8 cellular contexts compared by ENCODE assay signal in genomic region chr21:15735931-15736330, GRCh38. TPM values are rescaled to one million over a fixed set of nuclear protein-coding genes. Genes with fewer than 3 reads are reported as not detected.
DNase-seq lines count a peak whose midpoint lies in the region; ATAC-seq, FAIRE-seq and TF ChIP-seq lines count a peak whose summit lies in the region.
"Not testable (repeated sequence)": the region's sequence is repeated elsewhere in the genome, so short reads cannot be mapped to it uniquely, and the experiment has no call there.

No MANE protein-coding gene starts in this region.

- not testable (repeated sequence) for H3K23ac ChIP-seq in H1 (ENCODE audit: insufficient read length)

- not testable (repeated sequence) for H3K18ac ChIP-seq in H1 (ENCODE audit: extremely low read depth, low read length)

- H2BK12ac ChIP-seq in H1 (ENCODE audit: low read depth, low read length), result not testable (repeated sequence)

- not testable (repeated sequence) for H2BK5ac ChIP-seq in H1 (ENCODE audit: low read depth, low read length)

- H3K27ac ChIP-seq in A673 (ENCODE audit: low read depth, low read length, poor library complexity, severe bottlenecking) (peak overlapping the region; percentile 7), GM23338 (ENCODE audit: low read depth) (0 out of 2 replicates have a peak overlapping the region, but pooled peaks have one; percentile 39), VCaP (peak overlapping the region; percentile 3; the same call in 1 of the 2 replicates), psoas muscle (peak overlapping the region; percentile 26)
- H3K27ac ChIP-seq in H1 (ENCODE audit: low read depth, low read length), result not testable (repeated sequence)

- not testable (repeated sequence) for TF ChIP-seq EP300 in H1 (IDR thresholded peaks at IDR 0.05; ENCODE audit: borderline replicate concordance in 1 of 2, low read depth in 2 of 2, low read length in 2 of 2)

- not testable (repeated sequence) for H3K79me1 ChIP-seq in H1 (ENCODE audit: low read depth, low read length)

- not testable (repeated sequence) for H4K8ac ChIP-seq in H1 (ENCODE audit: extremely low read depth, insufficient read depth, low read length)

- H3K4me3 Mint-ChIP-seq in GM23338, result peak overlapping the region; percentile 53
- peak overlapping the region; percentile 53 for H3K4me3 Mint-ChIP-seq in activated naive CD8-positive, alpha-beta T cell treated with anti-CD3 and anti-CD28 coated beads for 36 hours
- H3K4me3 Mint-ChIP-seq in immature natural killer cell, result peak overlapping the region; percentile 38 to 70 (median 54)

- H3K14ac ChIP-seq in H1 (ENCODE audit: insufficient read length), result not testable (repeated sequence)

- H2AK5ac ChIP-seq in H1 (ENCODE audit: low read depth, low read length), result not testable (repeated sequence)

- not testable (repeated sequence) for TF ChIP-seq CTCF in A673 (conservative IDR thresholded peaks at IDR 0.05; ENCODE audit: low read depth, low read length); GM23338 (conservative IDR thresholded peaks at IDR 0.05; ENCODE audit: low read depth in 2 of 2); VCaP (conservative IDR thresholded peaks at IDR 0.05); H1 (IDR thresholded peaks at IDR 0.05; ENCODE audit: control extremely low read depth in 1 of 3, insufficient read depth in 1 of 3, low read depth in 1 of 3, low read length in 3 of 3); psoas muscle (IDR thresholded peaks at IDR 0.05)

- H3K4me3 ChIP-seq in A673 (ENCODE audit: low read depth, low read length, poor library complexity, severe bottlenecking); GM23338: not testable (repeated sequence)
- H3K4me3 ChIP-seq in H1 (ENCODE audit: extremely low read depth in 1 of 4, insufficient read depth in 2 of 4, low read depth in 3 of 4, low read length in 4 of 4), result peak overlapping the region in 1 of 4 experiments; percentile 20; a peak in 1 of 8 replicates
- peak overlapping the region; percentile 41 for H3K4me3 ChIP-seq in psoas muscle

- H3K27me3 ChIP-seq in A673 (replicated peaks; ENCODE audit: insufficient read depth, low read depth, low read length, poor library complexity); GM23338 (ENCODE audit: insufficient read depth); H1 (replicated peaks in 1 of 4; ENCODE audit: control insufficient read depth in 3 of 4, extremely low read depth in 1 of 4, insufficient read depth in 3 of 4, low read length in 3 of 4); psoas muscle (ENCODE audit: insufficient read depth in 3 of 3, low read length in 2 of 3): not testable (repeated sequence)

- H3K9me3 Mint-ChIP-seq in GM23338; activated naive CD8-positive, alpha-beta T cell treated with anti-CD3 and anti-CD28 coated beads for 36 hours; immature natural killer cell: not testable (repeated sequence)

- DNase-seq in A673 (ENCODE audit: low spot score), result peak; percentile 29
- not testable (repeated sequence) for DNase-seq in GM23338 (ENCODE audit: low spot score); activated naive CD8-positive, alpha-beta T cell treated with anti-CD3 and anti-CD28 coated beads for 36 hours; H1 (ENCODE audit: low read depth in 1 of 2, low spot score in 2 of 2); psoas muscle
- DNase-seq in NOMO-1 treated with DMSO at 0.1 percent for 48 hours (lab: John Stamatoyannopoulos, UW; ENCODE audit: unreplicated experiment), result peak; percentile 29
- peak in 1 of 3 donors; percentile 14 for DNase-seq in immature natural killer cell

- H2BK120ac ChIP-seq in H1 (replicated peaks; ENCODE audit: low read depth, low read length), result not testable (repeated sequence)

- ATAC-seq in GM23338, result not testable (repeated sequence)
- ATAC-seq in psoas muscle, result peak in 2 of 4 donors; percentile 10 to 29

- H3K4me1 ChIP-seq in A673 (ENCODE audit: insufficient read depth, low read length, poor library complexity, severe bottlenecking), result peaks cover 23% of the 10 kb centered on the region
- peaks cover 73% of the 10 kb centered on the region for H3K4me1 ChIP-seq in GM23338 (ENCODE audit: insufficient read depth)
- peaks cover 2 to 17% (median 10%) of the 10 kb centered on the region in 4 experiments; a peak in 4 of 7 replicates for H3K4me1 ChIP-seq in H1 (replicated peaks in 1 of 4; ENCODE audit: control insufficient read depth in 3 of 4, insufficient read depth in 4 of 4, low read length in 3 of 4)
- H3K4me1 ChIP-seq in psoas muscle, result peaks cover 65% of the 10 kb centered on the region

- not testable (repeated sequence) for H3K9me2 ChIP-seq in GM23338 (ENCODE audit: insufficient read depth)

- intact Hi-C loops in A673 (cut with micrococcal nuclease; ENCODE audit: unreplicated experiment), result not testable (repeated sequence)
- intact Hi-C loops in psoas muscle (cut with DNase I), result loop anchor here in 1 of 2 donors (5.0 kb wide), 1 partner anchor 36 kb away; no protein-coding TSS in a partner anchor

- not testable (repeated sequence) for H3K27me3 Mint-ChIP-seq in GM23338 (ENCODE audit: insufficient read depth, low read depth, poor library complexity); activated naive CD8-positive, alpha-beta T cell treated with anti-CD3 and anti-CD28 coated beads for 36 hours; immature natural killer cell (ENCODE audit: low read depth in 3 of 3)

- TF ChIP-seq RAD21 in H1 (IDR thresholded peaks at IDR 0.05 in 1 of 2, conservative IDR thresholded peaks at IDR 0.05 in 1 of 2; ENCODE audit: low read depth in 2 of 2, low read length in 2 of 2), result not testable (repeated sequence)

- H3K9ac ChIP-seq in H1 (replicated peaks in 1 of 4; ENCODE audit: extremely low read depth in 1 of 4, low read depth in 3 of 4, low read length in 3 of 4), result not testable (repeated sequence)

- not testable (repeated sequence) for H3K36me3 Mint-ChIP-seq in GM23338 (ENCODE audit: low read depth); immature natural killer cell
- peaks cover 21% of the 10 kb centered on the region for H3K36me3 Mint-ChIP-seq in activated naive CD8-positive, alpha-beta T cell treated with anti-CD3 and anti-CD28 coated beads for 36 hours

- H3K4me1 Mint-ChIP-seq in GM23338 (peaks cover 73% of the 10 kb centered on the region), immature natural killer cell (peaks cover 89 to 100% of the 10 kb centered on the region in 2 donors)
- peaks cover 72% of the 10 kb centered on the region for H3K4me1 Mint-ChIP-seq in activated naive CD8-positive, alpha-beta T cell treated with anti-CD3 and anti-CD28 coated beads for 36 hours

- not testable (repeated sequence) for H2BK20ac ChIP-seq in H1 (ENCODE audit: low read length)

- 66% methylated on average over 4 of the region's 4 CpGs; no CpG with 5 or more reads in 1 of the 2 experiments for WGBS in H1 (ENCODE audit: extremely low coverage in 1 of 2, insufficient coverage in 1 of 2, insufficient read length in 1 of 2, insufficient replicate concordance in 2 of 2, low coverage in 1 of 2, low lambda C conversion rate in 2 of 2, missing lambda C conversion rate in 1 of 2), 2 experiments
- 26 to 33% (median 28%) methylated on average over 4 of the region's 4 CpGs for WGBS in psoas muscle, 3 donors

- POLR2A ChIA-PET in A673 (lab: Charles Lee; ENCODE audit: low non-redundant PET), result interaction anchor here (0.7 kb wide), 1 partner anchor 119 kb away, joined by 7 read pairs; no protein-coding TSS in a partner anchor
- POLR2A ChIA-PET in H1 (lab: Charles Lee; ENCODE audit: partially characterized antibody), result interaction anchor here (1.2 kb wide), 1 partner anchor 17 kb away, joined by 3 read pairs; no protein-coding TSS in a partner anchor

- not testable (repeated sequence) for FAIRE-seq in H1 (lab: Jason Lieb, UNC)

- H3K79me2 ChIP-seq in GM23338 (replicated peaks; ENCODE audit: insufficient read depth) (peaks cover 100% of the 10 kb centered on the region), H1 (ENCODE audit: control insufficient read depth in 1 of 2, insufficient read depth in 2 of 2, low read length in 2 of 2) (peaks cover 34 to 100% of the 10 kb centered on the region in 2 experiments)

- not testable (repeated sequence) for BruUV-seq in A673 (replicated peaks; lab: Mats Ljungman, UMichigan)

- H4K20me1 ChIP-seq in GM23338 (replicated peaks; ENCODE audit: insufficient read depth) (peaks cover 17% of the 10 kb centered on the region; the same call in 1 of the 2 replicates), H1 (replicated peaks in 1 of 2; ENCODE audit: control insufficient read depth in 1 of 2, insufficient read depth in 2 of 2, low read length in 2 of 2) (peaks cover 10 to 12% of the 10 kb centered on the region in 2 experiments)

- not testable (repeated sequence) for TF ChIP-seq POLR2A in H1 (IDR thresholded peaks at IDR 0.05; ENCODE audit: control extremely low read depth in 1 of 2, low read depth in 2 of 2, low read length in 2 of 2)

- not testable (repeated sequence) for H2AFZ ChIP-seq in GM23338; H1 (ENCODE audit: low read length)

- H4K5ac ChIP-seq in H1 (ENCODE audit: insufficient read length, low read depth, low read length), result not testable (repeated sequence)

- not testable (repeated sequence) for H3K9me3 ChIP-seq in A673 (ENCODE audit: low read depth, low read length, poor library complexity, severe bottlenecking); H1 (ENCODE audit: insufficient read depth in 2 of 2, low read depth in 1 of 2, low read length in 1 of 2); psoas muscle

- not testable (repeated sequence) for H3F3A ChIP-seq in GM23338 (replicated peaks; ENCODE audit: low read depth)

- H3K23me2 ChIP-seq in H1 (ENCODE audit: low read depth, low read length), result not testable (repeated sequence)

- CTCF ChIA-PET in A673 (lab: Charles Lee), result not testable (repeated sequence)
- CTCF ChIA-PET in H1 (lab: Charles Lee; ENCODE audit: partially characterized antibody), result interaction anchor here (1.2 to 1.3 kb wide), 3 partner anchors 17 to 56 kb away, joined by 3 to 4 read pairs (median 3); no protein-coding TSS in a partner anchor

- not testable (repeated sequence) for H3K56ac ChIP-seq in H1 (replicated peaks; ENCODE audit: insufficient read length, low read depth, low read length)

- not testable (repeated sequence) for H4K91ac ChIP-seq in H1 (replicated peaks; ENCODE audit: insufficient read length, low read length)

- peak overlapping the region; percentile 55 for H3K4me2 ChIP-seq in GM23338
- H3K4me2 ChIP-seq in H1 (ENCODE audit: insufficient read depth in 1 of 2, low read depth in 2 of 2, low read length in 2 of 2), result peak overlapping the region; percentile 3 to 22; a peak in 2 of 4 replicates

- not testable (repeated sequence) for H2BK15ac ChIP-seq in H1 (ENCODE audit: low read length)

- H3K4ac ChIP-seq in H1 (replicated peaks; ENCODE audit: insufficient read length, low read depth, low read length), result not testable (repeated sequence)

- peak overlapping the region; percentile 75; the same call in 1 of the 2 replicates for H3K27ac Mint-ChIP-seq in GM23338
- peak overlapping the region; percentile 65 for H3K27ac Mint-ChIP-seq in activated naive CD8-positive, alpha-beta T cell treated with anti-CD3 and anti-CD28 coated beads for 36 hours
- peak overlapping the region; percentile 71 to 89 (median 80) for H3K27ac Mint-ChIP-seq in immature natural killer cell

- not testable (repeated sequence) for H3K36me3 ChIP-seq in A673 (ENCODE audit: insufficient read depth, low read length, poor library complexity, severe bottlenecking); GM23338 (ENCODE audit: insufficient read depth); H1 (ENCODE audit: control insufficient read depth in 2 of 4, insufficient read depth in 4 of 4, low read length in 3 of 4); psoas muscle (ENCODE audit: insufficient read depth in 1 of 2, low read depth in 1 of 2)

RNA-seq across cellular contexts. Expression of gene USP25, which starts 6.1 kb away (rescaled TPM):
- total RNA-seq in A673 (2021) (27.5 and 27.6 TPM in 2 replicates), psoas muscle (100 to 1,000 TPM; 104 to 149 (median 116) TPM)
- total RNA-seq in GM23338 (2014; rRNA removed; shearing (Covaris generic)), result 49.2 and 69.3 TPM in 2 replicates
- polyA plus RNA-seq in GM23338 (2016; fragmentation: Nextera tagmentation; extraction: Ambion mirVana) (11.8 and 14.2 TPM in 2 replicates), H1 (2011; rRNA removed) (7.0 and 11.2 TPM in 2 replicates), immature natural killer cell (10 to 100 TPM in 1 of 3 donors, 1 to 10 TPM in 2; 9.6 to 12.1 (median 9.8) TPM), psoas muscle (10 to 100 TPM; 20.0 to 59.3 (median 53.8) TPM)
- total RNA-seq in activated naive CD8-positive, alpha-beta T cell treated with anti-CD3 and anti-CD28 coated beads for 36 hours, result 10 to 100 TPM; 34.9 to 36.4 TPM
- total RNA-seq in H1 (2021; fragmentation: NEBNext Ultra II Directional; extraction: Animal tissue kit (Norgen Biotek cat#: 25700)), result 43.6 and 48.1 TPM in 2 replicates
- polyA plus RNA-seq in H1 (2011; cell fraction: cytosol; rRNA removed), result 13.1 TPM
- polyA plus RNA-seq in H1 (2011; cell fraction: nucleus; rRNA removed), result 14.8 TPM
- 17.4 to 29.7 TPM (median 23.4 TPM) in 4 replicates for polyA plus RNA-seq in H1 (2012, experiment 1 of 2)
- 1.4 TPM for polyA plus RNA-seq in H1 (2012, experiment 2 of 2)
- polyA plus RNA-seq in H1 (2013, experiment 1 of 2), result 24.4 TPM
- 23.8 TPM for polyA plus RNA-seq in H1 (2013, experiment 2 of 2)
- polyA minus RNA-seq in H1 (2011; rRNA and poly(A)+ RNA removed), result 54.0 and 89.9 TPM in 2 replicates
- polyA minus RNA-seq in H1 (2011; cell fraction: cytosol; rRNA and poly(A)+ RNA removed), result 28.2 TPM
- polyA minus RNA-seq in H1 (2011; cell fraction: nucleus; rRNA and poly(A)+ RNA removed), result 170 TPM
